ENCODE assay signal across 8 cellular contexts in the genomic region with DNA sequence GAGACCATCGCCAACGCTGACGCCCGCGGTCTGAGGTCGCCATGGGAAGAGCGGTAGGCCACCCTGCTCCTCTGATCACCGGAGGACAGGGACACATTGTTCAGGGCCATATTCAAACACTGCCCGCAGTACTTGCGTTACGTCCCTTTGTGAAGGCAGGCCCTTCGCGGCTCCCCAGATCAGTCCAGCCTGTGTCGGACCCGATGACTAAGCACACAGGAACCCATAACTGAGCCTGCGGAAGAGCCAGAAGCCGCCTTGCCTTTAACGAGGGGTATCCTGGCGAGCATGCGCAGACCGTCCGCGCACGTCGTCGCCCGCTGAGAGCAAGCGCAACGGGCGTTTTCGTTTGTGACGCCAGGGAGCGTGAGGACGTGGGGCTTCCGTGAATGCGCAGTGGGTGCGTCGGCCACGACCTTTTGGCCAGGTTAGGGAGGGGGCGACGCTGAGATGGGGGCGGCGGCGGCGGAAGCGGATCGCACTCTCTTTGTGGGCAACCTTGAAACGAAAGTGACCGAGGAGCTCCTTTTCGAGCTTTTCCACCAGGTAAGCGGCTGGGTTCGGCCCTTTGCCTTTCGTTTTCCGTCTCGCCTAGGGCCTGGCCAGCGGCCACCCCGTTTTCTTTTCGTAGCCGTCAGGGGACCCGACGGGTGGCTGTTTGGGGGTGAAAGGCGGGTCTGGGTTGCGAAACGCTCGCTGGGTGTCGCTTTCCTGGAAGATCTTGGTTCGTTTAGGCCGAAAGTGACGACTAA. TPM values are rescaled to one million over a fixed set of nuclear protein-coding genes. Genes with fewer than 3 reads are reported as not detected.
DNase-seq lines count a peak whose midpoint lies in the region; ATAC-seq, FAIRE-seq and TF ChIP-seq lines count a peak whose summit lies in the region.

A gene with protein sequence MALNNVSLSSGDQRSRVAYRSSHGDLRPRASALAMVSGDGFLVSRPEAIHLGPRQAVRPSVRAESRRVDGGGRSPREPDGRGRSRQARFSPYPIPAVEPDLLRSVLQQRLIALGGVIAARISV (minus strand): TSS at position 290 of the 752 bp plus-strand sequence. CDS start 180 bp downstream, at position 110.
A gene with protein sequence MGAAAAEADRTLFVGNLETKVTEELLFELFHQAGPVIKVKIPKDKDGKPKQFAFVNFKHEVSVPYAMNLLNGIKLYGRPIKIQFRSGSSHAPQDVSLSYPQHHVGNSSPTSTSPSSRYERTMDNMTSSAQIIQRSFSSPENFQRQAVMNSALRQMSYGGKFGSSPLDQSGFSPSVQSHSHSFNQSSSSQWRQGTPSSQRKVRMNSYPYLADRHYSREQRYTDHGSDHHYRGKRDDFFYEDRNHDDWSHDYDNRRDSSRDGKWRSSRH (plus strand): TSS at position 445 of the 752 bp plus-strand sequence. CDS start 6 bp downstream, at position 451.

- H3K4me1 ChIP-seq in kidney (ENCODE audit: control insufficient read depth in 1 of 2, insufficient read depth in 1 of 2, low read depth in 1 of 2, low read length in 2 of 2): peaks cover 8 to 16% of the 10 kb centered on the region in 2 donors

- H3K9ac ChIP-seq in kidney (ENCODE audit: low read length in 2 of 2): peak within 1 kb of the TSS; percentile 98 to 99

- no peaks in the 10 kb centered on the region for H3K36me3 ChIP-seq in kidney (ENCODE audit: control insufficient read depth in 1 of 2, insufficient read depth in 2 of 2, low read length in 2 of 2)

- peak; percentile 98 for DNase-seq in AG20443 (ENCODE audit: low spot score)
- DNase-seq in NCI-H446 (lab: John Stamatoyannopoulos, UW): peak; percentile 90 to 98
- peak; percentile 96 for DNase-seq in activated CD4-positive, CD25-positive, alpha-beta regulatory T cell treated with anti-CD3 and anti-CD28 coated beads, Interleukin-2, amount 50 U/mL, for 72 hours
- peak; percentile 90 for DNase-seq in cerebellum (ENCODE audit: low spot score)
- peak; percentile 100 for DNase-seq in kidney
- peak; percentile 98 for DNase-seq in stimulated activated CD4-positive, alpha-beta T cell treated with anti-CD3 and anti-CD28 coated beads, Interleukin-15, amount 100 ng/mL, for 24 hours

- ATAC-seq in GM19025 (IDR thresholded peaks at IDR 0.05; ENCODE audit: low read depth, unreplicated experiment): peak; percentile 95
- peak; percentile 93 for ATAC-seq in HG03342 (IDR thresholded peaks at IDR 0.05; ENCODE audit: unreplicated experiment)

- peak within 1 kb of the TSS; percentile 92 to 99 for H3K27ac ChIP-seq in kidney (ENCODE audit: low read depth in 2 of 2, low read length in 2 of 2)

- no peak for TF ChIP-seq CTCF in kidney (IDR thresholded peaks at IDR 0.05; ENCODE audit: borderline replicate concordance, extremely low read depth, insufficient read depth)

- intact Hi-C loops in kidney (cut with DNase I): no loop called here

- peak within 1 kb of the TSS; percentile 94 to 100 for H3K4me3 ChIP-seq in kidney (ENCODE audit: low read length in 2 of 2)

- FAIRE-seq in kidney (lab: Jason Lieb, UNC): peak; percentile 85

- H3K9me3 ChIP-seq in kidney (ENCODE audit: control insufficient read depth in 1 of 2, low read length in 2 of 2): no peaks in the 10 kb centered on the region

RNA-seq across cellular contexts. Expression of the first gene that starts in this region (rescaled TPM):
- total RNA-seq in cerebellum: 7.3 TPM
- 12.3 TPM for total RNA-seq in kidney
- 21.2 TPM for polyA plus RNA-seq in kidney (ENCODE audit: insufficient read depth, low read depth, low replicate concordance)

RNA-seq across cellular contexts. Expression of the second gene that starts in this region (rescaled TPM):
- 17.7 TPM for total RNA-seq in cerebellum
- 27.8 TPM for total RNA-seq in kidney
- 14.6 TPM for polyA plus RNA-seq in kidney (ENCODE audit: insufficient read depth, low read depth, low replicate concordance)

Comparison
In these comparisons a context has a peak if more than half of its experiments do, and no peak if none do; other contexts are left out.
1. Peak in every context shown above with its lines: DNase-seq, ATAC-seq, H3K4me3 ChIP-seq and H3K27ac ChIP-seq.